Comparison of ENCODE assay signal across 32 cellular contexts in genomic region chr2:118489712-118490255, GRCh38.
"Had no signal": no experiment of that assay in that cellular context is flagged by ENCODE, and none has a peak within 500 bp of the region (broad histone marks: within the 10 kb centered on the region; RNA-seq: fewer than 3 reads in every experiment).

No MANE protein-coding gene starts in this region.

- H3K27me3 ChIP-seq: adrenal gland, body of pancreas, breast epithelium, Peyer's patch, SJSA1 had no signal

- DNase-seq: activated CD4-positive, alpha-beta T cell treated with anti-CD3 and anti-CD28 coated beads for 36 hours; activated CD4-positive, alpha-beta T cell treated with anti-CD3 and anti-CD28 coated beads, Interleukin-2, amount 10 ng/mL, durations not matched to agents 7 days and 5 days; activated CD4-positive, alpha-beta T cell treated with anti-CD3 and anti-CD28 coated beads, Interleukin-2, amount 50 U/mL, for 48 hours; activated CD8-positive, alpha-beta T cell treated with anti-CD3 and anti-CD28 coated beads, Interleukin-2, amount 10 ng/mL, durations not matched to agents 7 days and 5 days; activated gamma-delta T cell; activated naive CD4-positive, alpha-beta T cell treated with Interleukin-2 at 50 U/mL for 16 hours; activated T-cell treated with anti-CD3 and anti-CD28 coated beads, Interleukin-2, amount 50 U/mL, for 24 hours; adrenal gland; body of pancreas; NCI-H1092 treated with DMSO at 0.1 percent for 48 hours; NCI-H1417; NCI-H146; NCI-H187; NCI-H2029 treated with DMSO at 0.1 percent for 48 hours; NCI-H2107; NCI-H2171; NCI-H510A; NCI-H526; NCI-H748 treated with DMSO at 0.1 percent for 48 hours; NK-92 treated with Interleukin-12 subunit alpha and Interleukin-12 subunit beta, amount 100 ng/mL, for 24 hours; PC-3; Peyer's patch; RPMI8226; SHP77 treated with DMSO at 0.1 percent for 48 hours; SK-N-SH had no signal

- H3K4me2 ChIP-seq: SK-N-SH had no signal

- H3K4me1 ChIP-seq: adrenal gland, body of pancreas, breast epithelium, Peyer's patch, SJSA1 had no signal

- H3K27ac ChIP-seq: adrenal gland, body of pancreas, breast epithelium, Peyer's patch, SJSA1 had no signal

- H3K27ac Mint-ChIP-seq: activated CD4-positive, alpha-beta T cell treated with anti-CD3 and anti-CD28 coated beads for 36 hours; activated CD4-positive, alpha-beta T cell treated with anti-CD3 and anti-CD28 coated beads, Interleukin-2, amount 10 ng/mL, durations not matched to agents 7 days and 5 days; activated CD8-positive, alpha-beta T cell treated with anti-CD3 and anti-CD28 coated beads, Interleukin-2, amount 10 ng/mL, durations not matched to agents 7 days and 5 days; activated naive CD4-positive, alpha-beta T cell treated with anti-CD3 and anti-CD28 coated beads, Interleukin-2, amount 50 U/mL, for 24 hours; activated T-cell treated with anti-CD3 and anti-CD28 coated beads, Interleukin-2, amount 50 U/mL, for 24 hours; activated T-helper 2 cell treated with anti-CD3 and anti-CD28 coated beads, Interferon-gamma antibody, Interleukin-2, Interleukin-4, amounts not matched to agents 10 μg/mL and 5 μg/mL and 100 μg/mL, durations not matched to agents 14 hours and 24 hours and 36 hours; T-helper 1 cell treated with Interleukin-12 subunit alpha and Interleukin-12 subunit beta and Interleukin-4 antibody, amounts not matched to agents 30 μg/mL and 1 μg/mL, for 36 hours; T-helper 2 cell treated with Interferon-gamma antibody and Interleukin-4, amounts not matched to agents 5 μg/mL and 100 μg/mL, for 36 hours had no signal

- H3K4me1 Mint-ChIP-seq: activated CD4-positive, alpha-beta T cell treated with anti-CD3 and anti-CD28 coated beads for 36 hours; activated CD4-positive, alpha-beta T cell treated with anti-CD3 and anti-CD28 coated beads, Interleukin-2, amount 10 ng/mL, durations not matched to agents 7 days and 5 days; activated naive CD4-positive, alpha-beta T cell treated with anti-CD3 and anti-CD28 coated beads, Interleukin-2, amount 50 U/mL, for 24 hours had no signal

- H3K27me3 Mint-ChIP-seq: activated CD4-positive, alpha-beta T cell treated with anti-CD3 and anti-CD28 coated beads, Interleukin-2, amount 10 ng/mL, durations not matched to agents 7 days and 5 days had no signal

- H3K9ac ChIP-seq: SK-N-SH had no signal

- ATAC-seq: activated CD4-positive, alpha-beta T cell treated with anti-CD3 and anti-CD28 coated beads for 36 hours; activated CD4-positive, CD25-positive, alpha-beta regulatory T cell treated with anti-CD3 and anti-CD28 coated beads, Interleukin-2, amount 50 U/mL, for 24 hours; activated CD8-positive, alpha-beta T cell treated with anti-CD3 and anti-CD28 coated beads, Interleukin-2, amount 10 ng/mL, durations not matched to agents 7 days and 5 days; body of pancreas; PC-3 had no signal

- H3K4me3 ChIP-seq: adrenal gland, body of pancreas, breast epithelium, Peyer's patch, SJSA1 had no signal

- H3K4me3 Mint-ChIP-seq: activated CD4-positive, alpha-beta T cell treated with anti-CD3 and anti-CD28 coated beads for 36 hours; activated CD4-positive, alpha-beta T cell treated with anti-CD3 and anti-CD28 coated beads, Interleukin-2, amount 10 ng/mL, durations not matched to agents 7 days and 5 days; activated CD8-positive, alpha-beta T cell treated with anti-CD3 and anti-CD28 coated beads, Interleukin-2, amount 10 ng/mL, durations not matched to agents 7 days and 5 days; activated naive CD4-positive, alpha-beta T cell treated with anti-CD3 and anti-CD28 coated beads, Interleukin-2, amount 50 U/mL, for 24 hours; activated T-cell treated with anti-CD3 and anti-CD28 coated beads, Interleukin-2, amount 50 U/mL, for 24 hours; T-helper 1 cell treated with Interleukin-12 subunit alpha and Interleukin-12 subunit beta and Interleukin-4 antibody, amounts not matched to agents 30 μg/mL and 1 μg/mL, for 36 hours; T-helper 2 cell treated with Interferon-gamma antibody and Interleukin-4, amounts not matched to agents 5 μg/mL and 100 μg/mL, for 36 hours had no signal

- H3K36me3 ChIP-seq: adrenal gland, breast epithelium, Peyer's patch, SJSA1 had no signal

- H3K36me3 Mint-ChIP-seq: activated naive CD4-positive, alpha-beta T cell treated with anti-CD3 and anti-CD28 coated beads, Interleukin-2, amount 50 U/mL, for 24 hours had no signal

- H3K9me3 ChIP-seq: adrenal gland, body of pancreas, Peyer's patch, SJSA1, SK-N-SH had no signal

- H3K9me2 ChIP-seq: SK-N-SH had no signal
